10 cellular contexts compared by ENCODE assay signal in genomic region chr10:28254290-28254985, GRCh38. TPM values are rescaled to one million over a fixed set of nuclear protein-coding genes. Genes with fewer than 3 reads are reported as not detected.
DNase-seq lines count a peak whose midpoint lies in the region; ATAC-seq and TF ChIP-seq lines count a peak whose summit lies in the region.
"Had no signal": no experiment of that assay in that cellular context is flagged by ENCODE, and none has a peak within 500 bp of the region (broad histone marks: within the 10 kb centered on the region; RNA-seq: fewer than 3 reads in every experiment).

No MANE protein-coding gene starts in this region.

- H2AFZ ChIP-seq in osteoblast (ENCODE audit: low read length): no peak overlapping the region

- 15 to 24% methylated on average over 6 of the region's 6 CpGs for WGBS in esophagus squamous epithelium, 2 donors

- H3K9me3 ChIP-seq in esophagus squamous epithelium (no peaks in the 10 kb centered on the region), osteoblast (ENCODE audit: low read depth, low read length) (no peaks in the 10 kb centered on the region)
- H3K9me3 ChIP-seq: Caco-2, psoas muscle had no signal

- H3K4me3 ChIP-seq in esophagus squamous epithelium: peak overlapping the region in 1 of 4 donors; percentile 2
- H3K4me3 ChIP-seq in osteoblast (ENCODE audit: insufficient read depth, low read length): peak overlapping the region; percentile 21
- H3K4me3 ChIP-seq: psoas muscle had no signal

- intact Hi-C loops in esophagus squamous epithelium (cut with DNase I): loop anchor here (10.0 kb wide), 1 partner anchor 50 kb away; the partner anchor contains the start of gene MPP7

- peak overlapping the region in 3 of 4 donors; percentile 62 to 79 (median 73) for H3K27ac ChIP-seq in esophagus squamous epithelium
- no peak overlapping the region for H3K27ac ChIP-seq in osteoblast (ENCODE audit: low read depth, low read length)
- H3K27ac ChIP-seq: psoas muscle had no signal

- DNase-seq in EL (peak; percentile 81), NCI-H2227 (lab: John Stamatoyannopoulos, UW; ENCODE audit: unreplicated experiment) (peak; percentile 14), esophagus squamous epithelium (lab: John Stamatoyannopoulos, UW) (no peak), osteoblast (ENCODE audit: insufficient read length, low spot score, missing footprints) (peak; percentile 57), RKO (ENCODE audit: low spot score) (no peak), NCI-H2029 (lab: John Stamatoyannopoulos, UW) (no peak)
- DNase-seq: Caco-2 had no signal

- TF ChIP-seq CTCF in esophagus squamous epithelium (IDR thresholded peaks at IDR 0.05) (no peak), osteoblast (IDR thresholded peaks at IDR 0.05; ENCODE audit: extremely low read depth, low read depth, low read length) (no peak)

- peak overlapping the region; percentile 56 for H3K4me2 ChIP-seq in osteoblast (ENCODE audit: insufficient read depth, low read length)

- H4K20me1 ChIP-seq in osteoblast (ENCODE audit: insufficient read depth, low read length): no peaks in the 10 kb centered on the region

- H3K36me3 ChIP-seq in esophagus squamous epithelium: no peaks in the 10 kb centered on the region
- H3K36me3 ChIP-seq in osteoblast (ENCODE audit: insufficient read depth, low read length): no peaks in the 10 kb centered on the region

- H3K4me1 ChIP-seq in esophagus squamous epithelium: peaks cover 0 to 54% (median 19%) of the 10 kb centered on the region in 3 donors
- H3K4me1 ChIP-seq in osteoblast (ENCODE audit: insufficient read depth, low read length): peaks cover 11% of the 10 kb centered on the region

- ATAC-seq in GM19395 (IDR thresholded peaks at IDR 0.05; ENCODE audit: unreplicated experiment): no peak
- no peak for ATAC-seq in GM21529 (IDR thresholded peaks at IDR 0.05; ENCODE audit: unreplicated experiment)

- H3K27me3 ChIP-seq in esophagus squamous epithelium: no peaks in the 10 kb centered on the region
- H3K27me3 ChIP-seq in osteoblast (ENCODE audit: insufficient read depth, low read length): peaks cover 3% of the 10 kb centered on the region

- TF ChIP-seq POLR2A in esophagus squamous epithelium (IDR thresholded peaks at IDR 0.05): no peak

- H3K79me2 ChIP-seq in osteoblast (ENCODE audit: insufficient read depth, low read length): no peaks in the 10 kb centered on the region

RNA-seq across cellular contexts. Expression of gene MPP7, which starts 48.4 kb away (rescaled TPM):
- 10 to 100 TPM; 34.3 to 43.3 (median 37.0) TPM for total RNA-seq in esophagus squamous epithelium
- 1.5 and 2.2 TPM in 2 replicates for total RNA-seq in osteoblast

Comparison
In these comparisons a context has a peak if more than half of its experiments do, and no peak if none do; other contexts are left out.
1. DNase-seq: peak in EL (single experiment), NCI-H2227 (single experiment) and osteoblast (single experiment); none in esophagus squamous epithelium (single experiment), RKO (single experiment) and NCI-H2029 (single experiment).
2. RNA of gene MPP7, which starts 48.4 kb away (total RNA-seq): 34.3 to 43.3 TPM in esophagus squamous epithelium; 1.5 to 2.2 TPM in osteoblast; every median in the first group is over 10 times any median in the second.